Comparison of ENCODE assay signal across 10 cellular contexts in the genomic region with DNA sequence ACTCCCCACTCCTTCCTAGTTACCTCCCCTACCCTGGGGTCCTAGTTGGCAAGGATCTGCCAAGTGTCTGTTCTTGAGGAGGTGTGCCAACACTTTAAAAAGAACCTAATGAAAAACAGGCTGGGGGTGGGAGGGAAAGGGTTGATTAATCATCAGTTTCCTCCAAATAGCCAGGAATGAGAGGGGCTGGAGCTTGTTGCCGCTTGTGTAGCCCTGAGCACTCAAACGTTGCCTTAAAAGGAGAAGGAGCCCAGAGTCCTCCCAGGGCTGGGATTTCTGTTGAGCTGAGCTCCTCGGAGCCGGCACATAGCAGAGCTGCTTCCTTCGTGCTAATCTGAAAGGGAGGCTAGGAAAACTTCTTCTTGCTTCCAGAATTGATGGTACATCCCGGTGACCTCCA. TPM values are rescaled to one million over a fixed set of nuclear protein-coding genes. Genes with fewer than 3 reads are reported as not detected.
DNase-seq lines count a peak whose midpoint lies in the region; ATAC-seq, FAIRE-seq and TF ChIP-seq lines count a peak whose summit lies in the region.
"Had no signal": no experiment of that assay in that cellular context is flagged by ENCODE, and none has a peak within 500 bp of the region (broad histone marks: within the 10 kb centered on the region; RNA-seq: fewer than 3 reads in every experiment).

No MANE protein-coding gene starts in this region.

- H3K9me3 ChIP-seq in hepatocyte (ENCODE audit: low read depth) (no peaks in the 10 kb centered on the region), MG63 (no peaks in the 10 kb centered on the region)
- no peaks in the 10 kb centered on the region for H3K9me3 ChIP-seq in naive thymus-derived CD4-positive, alpha-beta T cell (ENCODE audit: control insufficient read depth in 2 of 3, low read length in 3 of 3)

- no peaks in the 10 kb centered on the region for H3K36me3 Mint-ChIP-seq in activated T-cell treated with anti-CD3 and anti-CD28 coated beads, Interleukin-2, amount 50 U/mL, for 72 hours (ENCODE audit: insufficient read depth in 2 of 2)
- H3K36me3 Mint-ChIP-seq in naive thymus-derived CD4-positive, alpha-beta T cell, result no peaks in the 10 kb centered on the region

- H3K36me3 ChIP-seq in bronchial epithelial cell (ENCODE audit: control insufficient read depth, insufficient read depth, low read length) (no peaks in the 10 kb centered on the region), hepatocyte (replicated peaks; ENCODE audit: insufficient read depth, low read depth) (no peaks in the 10 kb centered on the region), MG63 (no peaks in the 10 kb centered on the region)
- no peaks in the 10 kb centered on the region for H3K36me3 ChIP-seq in naive thymus-derived CD4-positive, alpha-beta T cell (ENCODE audit: control insufficient read depth in 2 of 3, insufficient read depth in 3 of 3, low read length in 3 of 3)

- H3K27me3 ChIP-seq in bronchial epithelial cell (ENCODE audit: control insufficient read depth, insufficient read depth, low read length) (peaks cover 2% of the 10 kb centered on the region), hepatocyte (no peaks in the 10 kb centered on the region), MG63 (no peaks in the 10 kb centered on the region)
- H3K27me3 ChIP-seq in naive thymus-derived CD4-positive, alpha-beta T cell (ENCODE audit: control insufficient read depth in 2 of 2, insufficient read depth in 2 of 2, low read length in 2 of 2), result no peaks in the 10 kb centered on the region

- peaks cover 19% of the 10 kb centered on the region for H3K4me1 ChIP-seq in hepatocyte (ENCODE audit: insufficient read depth)
- H3K4me1 ChIP-seq in naive thymus-derived CD4-positive, alpha-beta T cell (ENCODE audit: control insufficient read depth in 2 of 2, insufficient read depth in 2 of 2, low read length in 2 of 2), result no peaks in the 10 kb centered on the region

- TF ChIP-seq CTCF in bronchial epithelial cell (IDR thresholded peaks at IDR 0.05; ENCODE audit: insufficient read depth, low read length, severe bottlenecking) (no peak), hepatocyte (IDR thresholded peaks at IDR 0.05; ENCODE audit: poor library complexity) (no peak), retinal pigment epithelial cell (conservative IDR thresholded peaks at IDR 0.05; ENCODE audit: low read depth, low read length) (no peak)

- intact Hi-C loops in naive thymus-derived CD4-positive, alpha-beta T cell (cut with micrococcal nuclease), result no loop called here

- H3K4me3 Mint-ChIP-seq in activated T-cell treated with anti-CD3 and anti-CD28 coated beads, Interleukin-2, amount 50 U/mL, for 72 hours, result no peak overlapping the region
- no peak overlapping the region for H3K4me3 Mint-ChIP-seq in naive thymus-derived CD4-positive, alpha-beta T cell

- CTCF ChIA-PET in naive thymus-derived CD4-positive, alpha-beta T cell (lab: Charles Lee), result no interaction called here

- no peaks in the 10 kb centered on the region for H3K9me2 ChIP-seq in hepatocyte (replicated peaks; ENCODE audit: insufficient read depth)

- no peak overlapping the region for H3K4me3 ChIP-seq in bronchial epithelial cell (ENCODE audit: low read depth, low read length)
- no peak overlapping the region for H3K4me3 ChIP-seq in hepatocyte
- no peak overlapping the region for H3K4me3 ChIP-seq in retinal pigment epithelial cell (ENCODE audit: low read length)
- H3K4me3 ChIP-seq in MG63, result no peak overlapping the region
- H3K4me3 ChIP-seq in naive thymus-derived CD4-positive, alpha-beta T cell (ENCODE audit: low read length), result no peak overlapping the region

- H3K27me3 Mint-ChIP-seq in activated T-cell treated with anti-CD3 and anti-CD28 coated beads, Interleukin-2, amount 50 U/mL, for 72 hours (ENCODE audit: low read depth), result no peaks in the 10 kb centered on the region
- H3K27me3 Mint-ChIP-seq in naive thymus-derived CD4-positive, alpha-beta T cell, result peaks cover 0 to 10% (median 8%) of the 10 kb centered on the region in 5 donors

- peak overlapping the region; percentile 16 for H3K4me2 ChIP-seq in hepatocyte

- H3K79me2 ChIP-seq in hepatocyte, result no peaks in the 10 kb centered on the region

- no peak overlapping the region for H2AFZ ChIP-seq in hepatocyte

- no peak overlapping the region for H3K27ac Mint-ChIP-seq in activated T-cell treated with anti-CD3 and anti-CD28 coated beads, Interleukin-2, amount 50 U/mL, for 72 hours
- no peak overlapping the region for H3K27ac Mint-ChIP-seq in naive thymus-derived CD4-positive, alpha-beta T cell

- 33% methylated on average over 6 of the region's 6 CpGs for WGBS in hepatocyte (ENCODE audit: low lambda C conversion rate, missing lambda C conversion rate)

- POLR2A ChIA-PET in naive thymus-derived CD4-positive, alpha-beta T cell (lab: Charles Lee), result no interaction called here

- no peaks in the 10 kb centered on the region for H3K4me1 Mint-ChIP-seq in activated T-cell treated with anti-CD3 and anti-CD28 coated beads, Interleukin-2, amount 50 U/mL, for 72 hours (ENCODE audit: low read depth)
- H3K4me1 Mint-ChIP-seq in naive thymus-derived CD4-positive, alpha-beta T cell, result peaks cover 0 to 5% (median 0%) of the 10 kb centered on the region in 7 donors

- no peak for ATAC-seq in activated T-cell treated with anti-CD3 and anti-CD28 coated beads, Interleukin-2, amount 50 U/mL, for 72 hours (replicated peaks in 1 of 2)
- no peak for ATAC-seq in naive thymus-derived CD4-positive, alpha-beta T cell
- ATAC-seq in HG03108 (IDR thresholded peaks at IDR 0.05; ENCODE audit: unreplicated experiment), result no peak

- H3K9me3 Mint-ChIP-seq in activated T-cell treated with anti-CD3 and anti-CD28 coated beads, Interleukin-2, amount 50 U/mL, for 72 hours, result no peaks in the 10 kb centered on the region
- no peaks in the 10 kb centered on the region for H3K9me3 Mint-ChIP-seq in naive thymus-derived CD4-positive, alpha-beta T cell

- no peaks in the 10 kb centered on the region for H4K20me1 ChIP-seq in hepatocyte (ENCODE audit: insufficient read depth, poor library complexity, severe bottlenecking)

- peak overlapping the region; percentile 78 for H3K27ac ChIP-seq in hepatocyte
- no peak overlapping the region for H3K27ac ChIP-seq in naive thymus-derived CD4-positive, alpha-beta T cell (ENCODE audit: low read depth, low read length)

- no peak for FAIRE-seq in bronchial epithelial cell (lab: Jason Lieb, UNC)

- DNase-seq in GM04503 (ENCODE audit: low read depth) (peak; percentile 86), bronchial epithelial cell (ENCODE audit: low read depth) (peak; percentile 89), hepatocyte (ENCODE audit: low spot score) (peak; percentile 50), retinal pigment epithelial cell (ENCODE audit: low read depth) (peak; percentile 73), MG63 (no peak)
- no peak for DNase-seq in activated T-cell treated with anti-CD3 and anti-CD28 coated beads, Interleukin-2, amount 50 U/mL, for 72 hours
- no peak for DNase-seq in naive thymus-derived CD4-positive, alpha-beta T cell
- DNase-seq: NCI-H1105 treated with DMSO at 0.1 percent for 48 hours; stimulated activated CD4-positive, alpha-beta T cell treated with anti-CD3 and anti-CD28 coated beads, Interleukin-2, amount 100 ng/mL, for 48 hours had no signal

RNA-seq across cellular contexts. Expression of gene SHISA4, which starts 15.9 kb away (rescaled TPM):
- total RNA-seq in bronchial epithelial cell, result 3.2 and 3.9 TPM in 2 replicates
- total RNA-seq in hepatocyte, result 9.6 and 10.2 TPM in 2 replicates
- 24.0 and 31.2 TPM in 2 replicates for polyA plus RNA-seq in hepatocyte
- total RNA-seq in activated T-cell treated with anti-CD3 and anti-CD28 coated beads, Interleukin-2, amount 50 U/mL, for 72 hours, result under 1 TPM; 0.94 to 0.97 TPM
- 13.6 and 28.8 TPM in 2 replicates for total RNA-seq in MG63 (2014; rRNA removed; shearing (Covaris generic); ENCODE audit: low replicate concordance)
- total RNA-seq in naive thymus-derived CD4-positive, alpha-beta T cell, result 1 to 10 TPM in 2 of 5 experiments, under 1 TPM in 3; 0.30 to 1.4 (median 0.66) TPM
- polyA plus RNA-seq in naive thymus-derived CD4-positive, alpha-beta T cell, result not detected

RNA-seq across cellular contexts. Expression of gene LMOD1, which starts 41.8 kb away (rescaled TPM):
- 0.26 TPM in 1 of 2 replicates, not detected in the other for total RNA-seq in bronchial epithelial cell
- total RNA-seq in hepatocyte, result 8.6 and 8.7 TPM in 2 replicates
- 6.4 and 9.0 TPM in 2 replicates for polyA plus RNA-seq in hepatocyte
- not detected for total RNA-seq in activated T-cell treated with anti-CD3 and anti-CD28 coated beads, Interleukin-2, amount 50 U/mL, for 72 hours
- total RNA-seq in MG63 (2014; rRNA removed; shearing (Covaris generic); ENCODE audit: low replicate concordance), result 0.03 TPM in 1 of 2 replicates, not detected in the other
- not detected for total RNA-seq in naive thymus-derived CD4-positive, alpha-beta T cell
- not detected for polyA plus RNA-seq in naive thymus-derived CD4-positive, alpha-beta T cell

RNA-seq across cellular contexts. Expression of gene TIMM17A, which starts 50.7 kb away (rescaled TPM):
- total RNA-seq in bronchial epithelial cell (53.4 and 74.9 TPM in 2 replicates), hepatocyte (54.5 and 65.0 TPM in 2 replicates)
- 88.3 and 90.1 TPM in 2 replicates for polyA plus RNA-seq in hepatocyte
- 10 to 100 TPM; 34.4 to 40.1 TPM for total RNA-seq in activated T-cell treated with anti-CD3 and anti-CD28 coated beads, Interleukin-2, amount 50 U/mL, for 72 hours
- 97.0 and 105 TPM in 2 replicates for total RNA-seq in MG63 (2014; rRNA removed; shearing (Covaris generic); ENCODE audit: low replicate concordance)
- total RNA-seq in naive thymus-derived CD4-positive, alpha-beta T cell, result 10 to 100 TPM; 27.1 to 58.4 (median 43.1) TPM
- polyA plus RNA-seq in naive thymus-derived CD4-positive, alpha-beta T cell, result 10 to 100 TPM; 20.6 to 25.5 TPM

Comparison
In these comparisons a context has a peak if more than half of its experiments do, and no peak if none do; other contexts are left out.
1. DNase-seq: peak in GM04503 (single experiment), bronchial epithelial cell (single experiment), hepatocyte (single experiment) and retinal pigment epithelial cell (single experiment); none in activated T-cell treated with anti-CD3 and anti-CD28 coated beads, Interleukin-2, amount 50 U/mL, for 72 hours (0 of 2), MG63 (single experiment) and naive thymus-derived CD4-positive, alpha-beta T cell (0 of 9).